In the genomic region with DNA sequence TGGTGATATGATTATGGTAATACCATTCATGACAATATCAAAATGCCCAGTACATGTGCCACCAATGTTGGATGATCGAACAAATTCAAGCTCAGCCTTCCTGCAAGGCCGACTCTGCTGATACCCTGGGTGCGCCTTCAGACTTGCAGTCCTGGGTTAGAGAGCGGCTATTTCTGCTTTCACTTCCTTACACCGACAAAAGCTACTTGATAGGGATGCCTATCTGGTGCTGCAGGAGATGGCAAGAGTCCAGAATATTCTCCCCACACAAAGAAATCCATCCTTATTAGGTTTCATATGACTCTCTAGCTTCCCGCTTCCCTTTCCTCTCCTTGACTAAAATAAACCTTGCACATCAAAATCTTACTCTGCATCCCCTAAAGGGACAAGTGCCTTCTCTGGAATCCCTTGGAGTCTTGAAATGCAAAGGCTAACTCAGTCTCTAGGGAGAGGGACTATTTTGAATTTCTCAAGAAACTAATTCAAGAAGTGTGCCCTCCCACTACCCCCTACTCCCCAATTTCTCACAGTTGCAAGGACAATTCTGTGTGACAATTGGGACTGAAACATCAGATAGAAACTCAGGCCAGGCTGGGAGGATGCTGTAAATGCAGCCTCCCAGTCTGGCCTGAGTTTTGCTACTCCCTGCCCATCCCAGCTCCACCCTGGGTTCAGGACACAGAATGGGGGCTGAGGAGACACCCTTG, we compare ENCODE assay signal across 18 cellular contexts.
A peak's percentile ranks its signal among the peaks of the same experiment; 100 is the strongest.
DNase-seq lines count a peak whose midpoint lies in the region; ATAC-seq and TF ChIP-seq lines count a peak whose summit lies in the region.
"Had no signal": no experiment of that assay in that cellular context is flagged by ENCODE, and none has a peak within 500 bp of the region (broad histone marks: within the 10 kb centered on the region; RNA-seq: fewer than 3 reads in every experiment).

No MANE protein-coding gene starts in this region.

- 59 to 81% (median 67%) methylated on average over 3 to 6 of the region's 6 CpGs for WGBS in adrenal gland, 4 donors

- no peaks in the 10 kb centered on the region for H3K4me1 ChIP-seq in adrenal gland (replicated peaks in 1 of 2)

- no peaks in the 10 kb centered on the region for H3K36me3 Mint-ChIP-seq in progenitor cell of endocrine pancreas (ENCODE audit: insufficient read depth)
- H3K36me3 Mint-ChIP-seq in activated naive CD4-positive, alpha-beta T cell treated with anti-CD3 and anti-CD28 coated beads for 36 hours (ENCODE audit: low read depth): no peaks in the 10 kb centered on the region
- H3K36me3 Mint-ChIP-seq: CD14-positive monocyte; natural killer cell treated with Interleukin-12 subunit alpha and Interleukin-12 subunit beta and Interleukin-15 and Interleukin-18, amount 100 ng/mL, for 72 hours had no signal

- peak; percentile 9 for DNase-seq in GM12865 (ENCODE audit: low read depth)
- peak; percentile 89 for DNase-seq in MV-4-11 (lab: John Stamatoyannopoulos, UW)
- peak in 4 of 7 donors; percentile 12 to 53 (median 21) for DNase-seq in adrenal gland
- DNase-seq in left lobe of liver (ENCODE audit: low spot score): no peak
- DNase-seq in COR-L47 (lab: John Stamatoyannopoulos, UW): no peak
- no peak for DNase-seq in progenitor cell of endocrine pancreas (ENCODE audit: low spot score, unreplicated experiment)
- DNase-seq in activated naive CD4-positive, alpha-beta T cell treated with anti-CD3 and anti-CD28 coated beads for 36 hours: no peak
- no peak for DNase-seq in cerebellum (ENCODE audit: low spot score)
- DNase-seq: activated CD4-positive, alpha-beta memory T cell treated with anti-CD3 and anti-CD28 coated beads, Interleukin-2, amount 10 ng/mL, durations not matched to agents 7 days and 5 days; amniotic stem cell; cortex of kidney; NCI-H446; stimulated activated CD4-positive, alpha-beta T cell treated with anti-CD3 and anti-CD28 coated beads, Interleukin-4, amount 100 ng/mL, for 1 hour; trophoblast cell had no signal

- H3K9me3 Mint-ChIP-seq in progenitor cell of endocrine pancreas (ENCODE audit: low read depth): no peaks in the 10 kb centered on the region
- H3K9me3 Mint-ChIP-seq in activated naive CD4-positive, alpha-beta T cell treated with anti-CD3 and anti-CD28 coated beads for 36 hours: no peaks in the 10 kb centered on the region
- H3K9me3 Mint-ChIP-seq: activated CD4-positive, alpha-beta memory T cell treated with anti-CD3 and anti-CD28 coated beads, Interleukin-2, amount 10 ng/mL, durations not matched to agents 7 days and 5 days; natural killer cell treated with Interleukin-12 subunit alpha and Interleukin-12 subunit beta and Interleukin-15 and Interleukin-18, amount 100 ng/mL, for 72 hours had no signal

- no peaks in the 10 kb centered on the region for H3K27me3 ChIP-seq in adrenal gland

- intact Hi-C loops in adrenal gland (cut with DNase I): no loop called here
- intact Hi-C loops in activated naive CD4-positive, alpha-beta T cell treated with anti-CD3 and anti-CD28 coated beads for 36 hours (cut with micrococcal nuclease): no loop called here

- no peak for TF ChIP-seq POLR2A in adrenal gland (IDR thresholded peaks at IDR 0.05)

- CTCF ChIA-PET in activated naive CD4-positive, alpha-beta T cell treated with anti-CD3 and anti-CD28 coated beads for 36 hours (lab: Charles Lee): interaction anchor here (0.7 to 1.5 kb wide), 3 partner anchors 18 to 32 kb away, joined by 3 to 4 read pairs (median 3); no protein-coding TSS in a partner anchor

- no peak overlapping the region for H3K27ac Mint-ChIP-seq in progenitor cell of endocrine pancreas
- H3K27ac Mint-ChIP-seq in activated naive CD4-positive, alpha-beta T cell treated with anti-CD3 and anti-CD28 coated beads for 36 hours: no peak overlapping the region
- H3K27ac Mint-ChIP-seq: activated CD4-positive, alpha-beta memory T cell treated with anti-CD3 and anti-CD28 coated beads, Interleukin-2, amount 10 ng/mL, durations not matched to agents 7 days and 5 days; natural killer cell treated with Interleukin-12 subunit alpha and Interleukin-12 subunit beta and Interleukin-15 and Interleukin-18, amount 100 ng/mL, for 72 hours had no signal

- H3K9me3 ChIP-seq in adrenal gland (replicated peaks in 1 of 3): no peaks in the 10 kb centered on the region

- no peak overlapping the region for H3K27ac ChIP-seq in adrenal gland

- H3K4me3 ChIP-seq in GM12865 (ENCODE audit: low read depth, low read length) (no peak overlapping the region), adrenal gland (no peak overlapping the region)

- H3K4me1 Mint-ChIP-seq in progenitor cell of endocrine pancreas (ENCODE audit: low read depth): no peaks in the 10 kb centered on the region
- H3K4me1 Mint-ChIP-seq in activated naive CD4-positive, alpha-beta T cell treated with anti-CD3 and anti-CD28 coated beads for 36 hours (ENCODE audit: low read depth): peaks cover 3% of the 10 kb centered on the region
- H3K4me1 Mint-ChIP-seq: activated CD4-positive, alpha-beta memory T cell treated with anti-CD3 and anti-CD28 coated beads, Interleukin-2, amount 10 ng/mL, durations not matched to agents 7 days and 5 days had no signal

- TF ChIP-seq CTCF in GM12865 (IDR thresholded peaks at IDR 0.05; ENCODE audit: insufficient read depth, low read depth, low read length, missing control alignments) (no peak), adrenal gland (IDR thresholded peaks at IDR 0.05) (no peak), progenitor cell of endocrine pancreas (IDR thresholded peaks at IDR 0.05; ENCODE audit: unreplicated experiment) (no peak)

- H3K27me3 Mint-ChIP-seq in progenitor cell of endocrine pancreas: peaks cover 12% of the 10 kb centered on the region
- H3K27me3 Mint-ChIP-seq in activated naive CD4-positive, alpha-beta T cell treated with anti-CD3 and anti-CD28 coated beads for 36 hours (ENCODE audit: low read depth): peaks cover 4% of the 10 kb centered on the region

- ATAC-seq in left lobe of liver: peak; percentile 69
- ATAC-seq: esophagus mucosa; natural killer cell treated with Interleukin-12 subunit alpha and Interleukin-12 subunit beta and Interleukin-15 and Interleukin-18, amount 100 ng/mL, for 72 hours; sciatic nerve had no signal

- H3K4me3 Mint-ChIP-seq in progenitor cell of endocrine pancreas (ENCODE audit: low read depth): no peak overlapping the region
- H3K4me3 Mint-ChIP-seq in activated naive CD4-positive, alpha-beta T cell treated with anti-CD3 and anti-CD28 coated beads for 36 hours: no peak overlapping the region
- H3K4me3 Mint-ChIP-seq: activated CD4-positive, alpha-beta memory T cell treated with anti-CD3 and anti-CD28 coated beads, Interleukin-2, amount 10 ng/mL, durations not matched to agents 7 days and 5 days; CD14-positive monocyte; natural killer cell treated with Interleukin-12 subunit alpha and Interleukin-12 subunit beta and Interleukin-15 and Interleukin-18, amount 100 ng/mL, for 72 hours had no signal

- no peaks in the 10 kb centered on the region for H3K36me3 ChIP-seq in adrenal gland (replicated peaks in 1 of 2)

Comparison
In these comparisons a context has a peak if more than half of its experiments do, and no peak if none do; other contexts are left out.
1. DNase-seq: peak in GM12865 (single experiment), MV-4-11 (single experiment) and adrenal gland (4 of 7); none in left lobe of liver (single experiment), COR-L47 (single experiment), progenitor cell of endocrine pancreas (single experiment), activated naive CD4-positive, alpha-beta T cell treated with anti-CD3 and anti-CD28 coated beads for 36 hours (single experiment) and cerebellum (single experiment).